ENCODE assay signal across 8 cellular contexts in the genomic region with DNA sequence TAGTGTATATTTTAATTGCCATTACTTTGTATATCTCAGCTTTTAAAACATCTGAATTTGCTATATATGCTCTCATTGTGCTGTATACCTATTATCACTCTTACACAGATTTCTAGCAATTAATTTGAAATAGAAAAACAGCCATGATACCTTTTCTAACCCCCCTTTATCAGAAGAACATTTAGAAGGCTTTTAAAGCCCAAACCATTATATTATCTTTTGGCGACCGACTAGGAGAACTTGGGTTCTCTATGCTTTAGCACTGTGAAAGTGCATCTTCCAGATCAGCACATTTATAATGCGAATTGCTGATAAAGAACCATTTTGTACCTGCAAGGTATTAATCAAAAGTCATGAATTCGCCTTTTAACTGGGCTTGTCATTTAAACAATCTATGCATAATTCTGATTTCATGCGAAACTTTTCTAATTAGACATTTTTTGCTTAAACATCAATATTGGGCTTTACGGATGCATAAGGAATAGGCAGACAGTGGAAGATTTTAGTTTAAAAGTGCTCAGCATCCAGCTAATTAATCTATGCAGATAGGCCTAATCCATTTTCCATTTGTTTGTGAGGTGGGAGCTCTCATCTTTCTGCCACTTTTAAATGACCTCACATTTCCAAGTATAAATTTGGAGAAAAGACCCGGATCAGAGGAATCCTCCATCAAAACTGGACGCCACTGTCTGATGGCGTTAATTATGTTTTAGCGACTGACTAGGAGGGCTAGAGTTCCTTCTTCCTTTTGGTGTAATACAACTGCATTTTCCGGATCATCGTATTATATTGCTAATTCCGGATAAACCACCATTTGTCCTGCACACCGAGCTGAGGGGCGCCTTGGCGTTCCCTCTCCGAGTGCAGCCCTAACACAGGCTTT. TPM values are rescaled to one million over a fixed set of nuclear protein-coding genes. Genes with fewer than 3 reads are reported as not detected.
A peak's percentile ranks its signal among the peaks of the same experiment; 100 is the strongest.
DNase-seq lines count a peak whose midpoint lies in the region; ATAC-seq and TF ChIP-seq lines count a peak whose summit lies in the region.

No MANE protein-coding gene starts in this region.

- H3K9ac ChIP-seq in colonic mucosa (ENCODE audit: low read depth in 2 of 2, low read length in 2 of 2): peak overlapping the region; percentile 71 to 97

- ATAC-seq in GM19372 (IDR thresholded peaks at IDR 0.05; ENCODE audit: low read depth, unreplicated experiment): peak; percentile 0
- ATAC-seq in naive thymus-derived CD8-positive, alpha-beta T cell: peak in 1 of 2 donors; percentile 5

- peak overlapping the region; percentile 87 for H3K4me3 Mint-ChIP-seq in Calu3 (ENCODE audit: low read depth, unreplicated experiment)
- H3K4me3 Mint-ChIP-seq in naive thymus-derived CD8-positive, alpha-beta T cell: peak overlapping the region; percentile 89 to 98 (median 92)

- peaks cover 26% of the 10 kb centered on the region for H3K36me3 ChIP-seq in MG63
- no peaks in the 10 kb centered on the region for H3K36me3 ChIP-seq in colonic mucosa

- H3K9me3 Mint-ChIP-seq in Calu3 (ENCODE audit: low read depth, unreplicated experiment): no peaks in the 10 kb centered on the region
- no peaks in the 10 kb centered on the region for H3K9me3 Mint-ChIP-seq in naive thymus-derived CD8-positive, alpha-beta T cell

- H3K4me1 ChIP-seq in colonic mucosa: no peaks in the 10 kb centered on the region

- H3K27ac ChIP-seq in colonic mucosa: peak overlapping the region; percentile 89

- in situ Hi-C loops in GM13976 (cut with MboI; ENCODE audit: low sequenced_read_pairs, unreplicated experiment): no loop called here

- peak overlapping the region; percentile 93 for H3K27ac Mint-ChIP-seq in Calu3 (ENCODE audit: unreplicated experiment)
- H3K27ac Mint-ChIP-seq in naive thymus-derived CD8-positive, alpha-beta T cell: peak overlapping the region; percentile 37 to 99 (median 96)

- H3K36me3 Mint-ChIP-seq in Calu3 (ENCODE audit: insufficient read depth, unreplicated experiment): peaks cover 30% of the 10 kb centered on the region
- H3K36me3 Mint-ChIP-seq in naive thymus-derived CD8-positive, alpha-beta T cell: peaks cover 0 to 11% (median 0%) of the 10 kb centered on the region in 3 donors

- BruUV-seq in Calu3 (replicated peaks; lab: Mats Ljungman, UMichigan): no TSS peak

- DNase-seq in Calu3 (no peak), MG63 (no peak), colonic mucosa (no peak), GM13976 (ENCODE audit: low spot score) (no peak), hippocampal formation (lab: John Stamatoyannopoulos, UW) (no peak), SW 1271 (lab: John Stamatoyannopoulos, UW) (no peak)
- DNase-seq in naive thymus-derived CD8-positive, alpha-beta T cell: no peak

- H3K4me3 ChIP-seq in MG63 (peak overlapping the region; percentile 58), colonic mucosa (peak overlapping the region; percentile 69)

- CTCF ChIA-PET in Calu3 (lab: Charles Lee): interaction anchor here (1.3 kb wide), 1 partner anchor 36 kb away, joined by 3 read pairs; no protein-coding TSS in a partner anchor

- POLR2A ChIA-PET in naive thymus-derived CD8-positive, alpha-beta T cell (lab: Charles Lee): interaction anchor here (0.5 to 2.5 kb wide), 7 partner anchors 9 to 904 kb away, joined by 3 to 11 read pairs (median 3); a partner anchor contains a TSS

- intact Hi-C loops in Calu3 (cut with micrococcal nuclease; ENCODE audit: unreplicated experiment) (loop anchor here (2.0 kb wide), 1 partner anchor 36 kb away; no protein-coding TSS in a partner anchor), colonic mucosa (cut with DNase I) (loop anchor here (10.0 kb wide), 2 partner anchors 82 to 192 kb away; no protein-coding TSS in a partner anchor)

- no peaks in the 10 kb centered on the region for H3K4me1 Mint-ChIP-seq in Calu3 (ENCODE audit: low read depth, unreplicated experiment)
- peaks cover 9 to 25% (median 22%) of the 10 kb centered on the region in 4 donors for H3K4me1 Mint-ChIP-seq in naive thymus-derived CD8-positive, alpha-beta T cell

- no peaks in the 10 kb centered on the region for H3K27me3 Mint-ChIP-seq in Calu3 (ENCODE audit: unreplicated experiment)
- H3K27me3 Mint-ChIP-seq in naive thymus-derived CD8-positive, alpha-beta T cell: peaks cover 0 to 5% (median 4%) of the 10 kb centered on the region in 5 donors

- TF ChIP-seq CTCF in Calu3 (IDR thresholded peaks at IDR 0.05; ENCODE audit: unreplicated experiment): no peak
- TF ChIP-seq CTCF in colonic mucosa (IDR thresholded peaks at IDR 0.05): no peak
- TF ChIP-seq CTCF in GM13976 (IDR thresholded peaks at IDR 0.05; ENCODE audit: borderline replicate concordance, control extremely low read depth, extremely low read depth, insufficient read depth, missing control alignments): no peak

- no peaks in the 10 kb centered on the region for H3K9me3 ChIP-seq in MG63
- no peaks in the 10 kb centered on the region for H3K9me3 ChIP-seq in colonic mucosa

- no peaks in the 10 kb centered on the region for H3K27me3 ChIP-seq in MG63
- H3K27me3 ChIP-seq in colonic mucosa: peaks cover 2% of the 10 kb centered on the region

RNA-seq across cellular contexts. Expression of a gene that starts 1.1 kb away (rescaled TPM):
- total RNA-seq in Calu3 (2022): 32.1 and 34.7 TPM in 2 replicates
- 15.2 and 22.5 TPM in 2 replicates for total RNA-seq in MG63 (2014; rRNA removed; shearing (Covaris generic); ENCODE audit: low replicate concordance)
- 10 to 100 TPM; 17.8 to 25.1 TPM for total RNA-seq in colonic mucosa
- 10 to 100 TPM; 63.5 to 64.7 TPM for total RNA-seq in naive thymus-derived CD8-positive, alpha-beta T cell
- 1 to 10 TPM; 3.5 to 4.6 (median 4.4) TPM for polyA plus RNA-seq in naive thymus-derived CD8-positive, alpha-beta T cell

RNA-seq across cellular contexts. Expression of a gene that starts 7.5 kb away (rescaled TPM):
- total RNA-seq in Calu3 (2022) (0.40 TPM in 1 of 2 replicates, not detected in the other), colonic mucosa (under 1 TPM; 0.10 to 0.45 TPM)
- total RNA-seq in MG63 (2014; rRNA removed; shearing (Covaris generic); ENCODE audit: low replicate concordance): 2.0 and 3.1 TPM in 2 replicates
- under 1 TPM in 1 of 2 experiments, not detected in 1; 0.08 TPM for total RNA-seq in naive thymus-derived CD8-positive, alpha-beta T cell
- not detected for polyA plus RNA-seq in naive thymus-derived CD8-positive, alpha-beta T cell
